ENCODE assay signal across 9 cellular contexts in genomic region chr14:70655110-70655826, GRCh38. TPM values are rescaled to one million over a fixed set of nuclear protein-coding genes. Genes with fewer than 3 reads are reported as not detected.
DNase-seq lines count a peak whose midpoint lies in the region; ATAC-seq, FAIRE-seq and TF ChIP-seq lines count a peak whose summit lies in the region.
"Had no signal": no experiment of that assay in that cellular context is flagged by ENCODE, and none has a peak within 500 bp of the region (broad histone marks: within the 10 kb centered on the region; RNA-seq: fewer than 3 reads in every experiment).

No MANE protein-coding gene starts in this region.

- no peaks in the 10 kb centered on the region for H3K36me3 ChIP-seq in osteoblast (ENCODE audit: insufficient read depth, low read length)

- no peak for TF ChIP-seq CTCF in osteoblast (IDR thresholded peaks at IDR 0.05; ENCODE audit: extremely low read depth, low read depth, low read length)

- ATAC-seq in HG02588 (IDR thresholded peaks at IDR 0.05; ENCODE audit: unreplicated experiment), result peak; percentile 67

- H4K20me1 ChIP-seq in osteoblast (ENCODE audit: insufficient read depth, low read length), result no peaks in the 10 kb centered on the region

- peak; percentile 98 for FAIRE-seq in GM12892 (lab: Jason Lieb, UNC)
- FAIRE-seq: keratinocyte had no signal

- no peak overlapping the region for H3K4me3 ChIP-seq in osteoblast (ENCODE audit: insufficient read depth, low read length)

- no peak overlapping the region for H2AFZ ChIP-seq in osteoblast (ENCODE audit: low read length)

- no peak overlapping the region for H3K4me2 ChIP-seq in osteoblast (ENCODE audit: insufficient read depth, low read length)

- H3K27ac ChIP-seq in osteoblast (ENCODE audit: low read depth, low read length), result no peak overlapping the region

- H3K9me3 ChIP-seq in osteoblast (ENCODE audit: low read depth, low read length), result no peaks in the 10 kb centered on the region

- H3K79me2 ChIP-seq in osteoblast (ENCODE audit: insufficient read depth, low read length), result no peaks in the 10 kb centered on the region

- peak; percentile 68 for TF ChIP-seq POLR2A in GM12892 (IDR thresholded peaks at IDR 0.05; ENCODE audit: low read depth, low read length)

- peaks cover 8% of the 10 kb centered on the region for H3K27me3 ChIP-seq in osteoblast (ENCODE audit: insufficient read depth, low read length)

- no peaks in the 10 kb centered on the region for H3K4me1 ChIP-seq in osteoblast (ENCODE audit: insufficient read depth, low read length)

- DNase-seq in GM12892 (ENCODE audit: insufficient read length), result peak; percentile 50
- peak; percentile 72 for DNase-seq in NOMO-1 treated with dmso at 0.1 percent for 144 hours (lab: John Stamatoyannopoulos, UW; ENCODE audit: unreplicated experiment)
- DNase-seq in activated T-helper 9 cell treated with anti-CD3 and anti-CD28 coated beads, Interleukin-2, amount 50 U/mL, for 16 hours (ENCODE audit: low read depth), result peak; percentile 55
- DNase-seq in osteoblast (ENCODE audit: insufficient read length, low spot score, missing footprints), result peak; percentile 26
- no peak for DNase-seq in nucleus accumbens (lab: John Stamatoyannopoulos, UW)
- DNase-seq in NCI-H2029 treated with DMSO at 0.1 percent for 48 hours (lab: John Stamatoyannopoulos, UW), result no peak
- DNase-seq in AG08396 (ENCODE audit: low spot score), result no peak

RNA-seq across cellular contexts. Expression of gene TTC9, which starts 13.6 kb away (rescaled TPM):
- polyA plus RNA-seq in GM12892 (2012; ENCODE audit: missing spikeins), result 9.6 TPM
- 0.29 and 0.36 TPM in 2 replicates for total RNA-seq in osteoblast

RNA-seq across cellular contexts. Expression of gene MED6, which starts 54.8 kb away (rescaled TPM):
- polyA plus RNA-seq in GM12892 (2012; ENCODE audit: missing spikeins), result 47.6 TPM
- total RNA-seq in osteoblast, result 32.2 and 40.1 TPM in 2 replicates

Comparison
In these comparisons a context has a peak if more than half of its experiments do, and no peak if none do; other contexts are left out.
1. DNase-seq: peak in GM12892 (single experiment), NOMO-1 treated with dmso at 0.1 percent for 144 hours (single experiment), activated T-helper 9 cell treated with anti-CD3 and anti-CD28 coated beads, Interleukin-2, amount 50 U/mL, for 16 hours (single experiment) and osteoblast (single experiment); none in nucleus accumbens (0 of 56), NCI-H2029 treated with DMSO at 0.1 percent for 48 hours (single experiment) and AG08396 (single experiment).